Comparison of ENCODE assay signal across 2 cellular contexts in genomic region chr7:1503816-1504775, GRCh38.
TF ChIP-seq lines count a peak whose summit lies in the region.

TSS of gene INTS1 (minus strand) at chr7:1504389. CDS start at chr7:1503960, 429 bp downstream.

TF ChIP-seq in HEK293T, 16 proteins besides CTCF, POLR2A, EP300 and RAD21 (continued from another document):
- TF ChIP-seq, protein P1, sequence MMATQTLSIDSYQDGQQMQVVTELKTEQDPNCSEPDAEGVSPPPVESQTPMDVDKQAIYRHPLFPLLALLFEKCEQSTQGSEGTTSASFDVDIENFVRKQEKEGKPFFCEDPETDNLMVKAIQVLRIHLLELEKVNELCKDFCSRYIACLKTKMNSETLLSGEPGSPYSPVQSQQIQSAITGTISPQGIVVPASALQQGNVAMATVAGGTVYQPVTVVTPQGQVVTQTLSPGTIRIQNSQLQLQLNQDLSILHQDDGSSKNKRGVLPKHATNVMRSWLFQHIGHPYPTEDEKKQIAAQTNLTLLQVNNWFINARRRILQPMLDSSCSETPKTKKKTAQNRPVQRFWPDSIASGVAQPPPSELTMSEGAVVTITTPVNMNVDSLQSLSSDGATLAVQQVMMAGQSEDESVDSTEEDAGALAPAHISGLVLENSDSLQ (IDR thresholded peaks at IDR 0.05): peak; percentile 16; the same call in 1 of the 2 replicates
TF ChIP-seq in HEK293T: peak in this region for 3.

TF ChIP-seq in SK-N-SH, 30 proteins besides CTCF, POLR2A, EP300 and RAD21 (continued from another document):
- TF ChIP-seq, protein P2, sequence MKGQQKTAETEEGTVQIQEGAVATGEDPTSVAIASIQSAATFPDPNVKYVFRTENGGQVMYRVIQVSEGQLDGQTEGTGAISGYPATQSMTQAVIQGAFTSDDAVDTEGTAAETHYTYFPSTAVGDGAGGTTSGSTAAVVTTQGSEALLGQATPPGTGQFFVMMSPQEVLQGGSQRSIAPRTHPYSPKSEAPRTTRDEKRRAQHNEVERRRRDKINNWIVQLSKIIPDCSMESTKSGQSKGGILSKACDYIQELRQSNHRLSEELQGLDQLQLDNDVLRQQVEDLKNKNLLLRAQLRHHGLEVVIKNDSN (IDR thresholded peaks at IDR 0.05; ENCODE audit: borderline replicate concordance, low read depth): no peak
- TF ChIP-seq RFX5 (IDR thresholded peaks at IDR 0.05; ENCODE audit: low read length): no peak
- no peak for TF ChIP-seq JUND (IDR thresholded peaks at IDR 0.05)
- peak; percentile 41 for TF ChIP-seq SMC3 (IDR thresholded peaks at IDR 0.05; ENCODE audit: low read depth, low read length)
- no peak for TF ChIP-seq GATA2 (CRISPR knock-in tag; IDR thresholded peaks at IDR 0.05)
- TF ChIP-seq FOSL2 (IDR thresholded peaks at IDR 0.05; ENCODE audit: borderline replicate concordance, low read depth): no peak
- TF ChIP-seq YY1 (IDR thresholded peaks at IDR 0.05; ENCODE audit: low read depth): peak; percentile 68; the same call in 1 of the 2 replicates
- TF ChIP-seq TAF1 (IDR thresholded peaks at IDR 0.05; ENCODE audit: borderline replicate concordance, low read depth, low read length): peak; percentile 98
- TF ChIP-seq, protein P3, sequence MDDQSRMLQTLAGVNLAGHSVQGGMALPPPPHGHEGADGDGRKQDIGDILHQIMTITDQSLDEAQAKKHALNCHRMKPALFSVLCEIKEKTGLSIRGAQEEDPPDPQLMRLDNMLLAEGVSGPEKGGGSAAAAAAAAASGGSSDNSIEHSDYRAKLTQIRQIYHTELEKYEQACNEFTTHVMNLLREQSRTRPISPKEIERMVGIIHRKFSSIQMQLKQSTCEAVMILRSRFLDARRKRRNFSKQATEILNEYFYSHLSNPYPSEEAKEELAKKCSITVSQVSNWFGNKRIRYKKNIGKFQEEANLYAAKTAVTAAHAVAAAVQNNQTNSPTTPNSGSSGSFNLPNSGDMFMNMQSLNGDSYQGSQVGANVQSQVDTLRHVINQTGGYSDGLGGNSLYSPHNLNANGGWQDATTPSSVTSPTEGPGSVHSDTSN (IDR thresholded peaks at IDR 0.05): 0 out of 2 replicates have a peak, but pooled peaks have one; percentile 32
- TF ChIP-seq MEF2A (IDR thresholded peaks at IDR 0.05; ENCODE audit: borderline replicate concordance, low read depth): no peak
- TF ChIP-seq POLR2AphosphoS5 (IDR thresholded peaks at IDR 0.05; ENCODE audit: low read depth, low read length): peak; percentile 92
- peak; percentile 31; the same call in 1 of the 2 replicates for TF ChIP-seq NFIC (IDR thresholded peaks at IDR 0.05; ENCODE audit: borderline replicate concordance)
- peak; percentile 93 for TF ChIP-seq MXI1 (IDR thresholded peaks at IDR 0.05; ENCODE audit: low read depth, low read length)
- TF ChIP-seq IRF3 (IDR thresholded peaks at IDR 0.05; ENCODE audit: low read depth, low read length): no peak
- no peak for TF ChIP-seq RXRA (IDR thresholded peaks at IDR 0.05; ENCODE audit: borderline replicate concordance, low read depth)
- peak; percentile 96 for TF ChIP-seq CHD2 (IDR thresholded peaks at IDR 0.05; ENCODE audit: low read length, partially characterized antibody)
- peak; percentile 97 for TF ChIP-seq GABPA (IDR thresholded peaks at IDR 0.05; ENCODE audit: low read depth)
- TF ChIP-seq MAX (IDR thresholded peaks at IDR 0.05; ENCODE audit: low read depth): peak; percentile 98
- TF ChIP-seq TCF12 (IDR thresholded peaks at IDR 0.05): no peak; the same call in 1 of the 2 replicates
- TF ChIP-seq FOXJ3 (CRISPR knock-in tag; IDR thresholded peaks at IDR 0.05): peak; percentile 98
- 0 out of 2 replicates have a peak, but pooled peaks have one; percentile 92 for TF ChIP-seq SIN3A (IDR thresholded peaks at IDR 0.05; ENCODE audit: borderline replicate concordance, low read depth, low read length)
- TF ChIP-seq, protein P4, sequence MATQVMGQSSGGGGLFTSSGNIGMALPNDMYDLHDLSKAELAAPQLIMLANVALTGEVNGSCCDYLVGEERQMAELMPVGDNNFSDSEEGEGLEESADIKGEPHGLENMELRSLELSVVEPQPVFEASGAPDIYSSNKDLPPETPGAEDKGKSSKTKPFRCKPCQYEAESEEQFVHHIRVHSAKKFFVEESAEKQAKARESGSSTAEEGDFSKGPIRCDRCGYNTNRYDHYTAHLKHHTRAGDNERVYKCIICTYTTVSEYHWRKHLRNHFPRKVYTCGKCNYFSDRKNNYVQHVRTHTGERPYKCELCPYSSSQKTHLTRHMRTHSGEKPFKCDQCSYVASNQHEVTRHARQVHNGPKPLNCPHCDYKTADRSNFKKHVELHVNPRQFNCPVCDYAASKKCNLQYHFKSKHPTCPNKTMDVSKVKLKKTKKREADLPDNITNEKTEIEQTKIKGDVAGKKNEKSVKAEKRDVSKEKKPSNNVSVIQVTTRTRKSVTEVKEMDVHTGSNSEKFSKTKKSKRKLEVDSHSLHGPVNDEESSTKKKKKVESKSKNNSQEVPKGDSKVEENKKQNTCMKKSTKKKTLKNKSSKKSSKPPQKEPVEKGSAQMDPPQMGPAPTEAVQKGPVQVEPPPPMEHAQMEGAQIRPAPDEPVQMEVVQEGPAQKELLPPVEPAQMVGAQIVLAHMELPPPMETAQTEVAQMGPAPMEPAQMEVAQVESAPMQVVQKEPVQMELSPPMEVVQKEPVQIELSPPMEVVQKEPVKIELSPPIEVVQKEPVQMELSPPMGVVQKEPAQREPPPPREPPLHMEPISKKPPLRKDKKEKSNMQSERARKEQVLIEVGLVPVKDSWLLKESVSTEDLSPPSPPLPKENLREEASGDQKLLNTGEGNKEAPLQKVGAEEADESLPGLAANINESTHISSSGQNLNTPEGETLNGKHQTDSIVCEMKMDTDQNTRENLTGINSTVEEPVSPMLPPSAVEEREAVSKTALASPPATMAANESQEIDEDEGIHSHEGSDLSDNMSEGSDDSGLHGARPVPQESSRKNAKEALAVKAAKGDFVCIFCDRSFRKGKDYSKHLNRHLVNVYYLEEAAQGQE (IDR thresholded peaks at IDR 0.05; ENCODE audit: low read depth, low read length): peak; percentile 77
- no peak for TF ChIP-seq FOXM1 (IDR thresholded peaks at IDR 0.05; ENCODE audit: low read depth)
- peak; percentile 45 for TF ChIP-seq NRF1 (IDR thresholded peaks at IDR 0.05; ENCODE audit: low read depth, low read length)
- TF ChIP-seq RCOR1 (IDR thresholded peaks at IDR 0.05; ENCODE audit: low read length): no peak; the same call in 1 of the 2 replicates
- peak; percentile 92 for TF ChIP-seq ELF1 (IDR thresholded peaks at IDR 0.05)
- TF ChIP-seq, protein P5, sequence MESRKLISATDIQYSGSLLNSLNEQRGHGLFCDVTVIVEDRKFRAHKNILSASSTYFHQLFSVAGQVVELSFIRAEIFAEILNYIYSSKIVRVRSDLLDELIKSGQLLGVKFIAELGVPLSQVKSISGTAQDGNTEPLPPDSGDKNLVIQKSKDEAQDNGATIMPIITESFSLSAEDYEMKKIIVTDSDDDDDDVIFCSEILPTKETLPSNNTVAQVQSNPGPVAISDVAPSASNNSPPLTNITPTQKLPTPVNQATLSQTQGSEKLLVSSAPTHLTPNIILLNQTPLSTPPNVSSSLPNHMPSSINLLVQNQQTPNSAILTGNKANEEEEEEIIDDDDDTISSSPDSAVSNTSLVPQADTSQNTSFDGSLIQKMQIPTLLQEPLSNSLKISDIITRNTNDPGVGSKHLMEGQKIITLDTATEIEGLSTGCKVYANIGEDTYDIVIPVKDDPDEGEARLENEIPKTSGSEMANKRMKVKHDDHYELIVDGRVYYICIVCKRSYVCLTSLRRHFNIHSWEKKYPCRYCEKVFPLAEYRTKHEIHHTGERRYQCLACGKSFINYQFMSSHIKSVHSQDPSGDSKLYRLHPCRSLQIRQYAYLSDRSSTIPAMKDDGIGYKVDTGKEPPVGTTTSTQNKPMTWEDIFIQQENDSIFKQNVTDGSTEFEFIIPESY (IDR thresholded peaks at IDR 0.05; ENCODE audit: borderline replicate concordance, low read depth): peak; percentile 57; the same call in 1 of the 2 replicates
- no peak for TF ChIP-seq EZH2phosphoT487 (IDR thresholded peaks at IDR 0.05; ENCODE audit: borderline replicate concordance, low read depth)
- TF ChIP-seq TEAD4 (IDR thresholded peaks at IDR 0.05; ENCODE audit: borderline replicate concordance, insufficient read depth): no peak
